In the genomic region with DNA sequence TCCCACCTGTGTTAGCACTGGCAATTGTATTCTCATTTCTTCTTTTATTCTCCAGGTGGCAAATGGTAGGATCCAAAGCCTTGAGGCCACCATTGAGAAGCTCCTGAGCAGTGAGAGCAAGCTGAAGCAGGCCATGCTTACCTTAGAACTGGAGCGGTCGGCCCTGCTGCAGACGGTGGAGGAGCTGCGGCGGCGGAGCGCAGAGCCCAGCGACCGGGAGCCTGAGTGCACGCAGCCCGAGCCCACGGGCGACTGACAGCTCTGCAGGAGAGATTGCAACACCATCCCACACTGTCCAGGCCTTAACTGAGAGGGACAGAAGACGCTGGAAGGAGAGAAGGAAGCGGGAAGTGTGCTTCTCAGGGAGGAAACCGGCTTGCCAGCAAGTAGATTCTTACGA, we compare ENCODE assay signal across 21 cellular contexts.
"Had no signal": no experiment of that assay in that cellular context is flagged by ENCODE, and none has a peak within 500 bp of the region (broad histone marks: within the 10 kb centered on the region; RNA-seq: fewer than 3 reads in every experiment).

No MANE protein-coding gene starts in this region.

- H3K27ac ChIP-seq: colonic mucosa, esophagus squamous epithelium, ovary, psoas muscle, sigmoid colon, stomach, thyroid gland had no signal

- H3K4me1 ChIP-seq: psoas muscle, thyroid gland had no signal

- H3K36me3 ChIP-seq: colonic mucosa, ovary had no signal

- DNase-seq: colonic mucosa; effector CD8-positive, alpha-beta T cell; endodermal cell; esophagus squamous epithelium; head of caudate nucleus; kidney; mesenchymal stem cell; midbrain; naive thymus-derived CD4-positive, alpha-beta T cell; ovary; posterior cingulate gyrus; psoas muscle; sigmoid colon; stimulated activated CD4-positive, alpha-beta T cell treated with anti-CD3 and anti-CD28 coated beads, Interleukin-2, amount 100 ng/mL, for 24 hours; stimulated activated CD4-positive, alpha-beta T cell treated with anti-CD3 and anti-CD28 coated beads, Interleukin-4, amount 100 ng/mL, for 24 hours; stimulated activated naive CD4-positive, alpha-beta T cell treated with Interleukin-2 at 50 U/mL for 16 hours; stomach; thyroid gland had no signal

- H3K27me3 ChIP-seq: colonic mucosa, esophagus squamous epithelium, ovary, sigmoid colon, stomach, thyroid gland had no signal

- H3K4me3 ChIP-seq: colonic mucosa, esophagus squamous epithelium, lung, ovary, psoas muscle, sigmoid colon, stomach, thyroid gland had no signal

- ATAC-seq: left lobe of liver; naive thymus-derived CD4-positive, alpha-beta T cell; psoas muscle; stimulated activated effector memory CD8-positive, alpha-beta T cell treated with anti-CD3 and anti-CD28 coated beads, Interleukin-12 subunit alpha, Interleukin-12 subunit beta, amount 100 ng/mL, for 72 hours had no signal

- H3K9me3 ChIP-seq: colonic mucosa, esophagus squamous epithelium, ovary, psoas muscle, sigmoid colon, stomach, thyroid gland had no signal
